8 cellular contexts compared by ENCODE assay signal in the genomic region with DNA sequence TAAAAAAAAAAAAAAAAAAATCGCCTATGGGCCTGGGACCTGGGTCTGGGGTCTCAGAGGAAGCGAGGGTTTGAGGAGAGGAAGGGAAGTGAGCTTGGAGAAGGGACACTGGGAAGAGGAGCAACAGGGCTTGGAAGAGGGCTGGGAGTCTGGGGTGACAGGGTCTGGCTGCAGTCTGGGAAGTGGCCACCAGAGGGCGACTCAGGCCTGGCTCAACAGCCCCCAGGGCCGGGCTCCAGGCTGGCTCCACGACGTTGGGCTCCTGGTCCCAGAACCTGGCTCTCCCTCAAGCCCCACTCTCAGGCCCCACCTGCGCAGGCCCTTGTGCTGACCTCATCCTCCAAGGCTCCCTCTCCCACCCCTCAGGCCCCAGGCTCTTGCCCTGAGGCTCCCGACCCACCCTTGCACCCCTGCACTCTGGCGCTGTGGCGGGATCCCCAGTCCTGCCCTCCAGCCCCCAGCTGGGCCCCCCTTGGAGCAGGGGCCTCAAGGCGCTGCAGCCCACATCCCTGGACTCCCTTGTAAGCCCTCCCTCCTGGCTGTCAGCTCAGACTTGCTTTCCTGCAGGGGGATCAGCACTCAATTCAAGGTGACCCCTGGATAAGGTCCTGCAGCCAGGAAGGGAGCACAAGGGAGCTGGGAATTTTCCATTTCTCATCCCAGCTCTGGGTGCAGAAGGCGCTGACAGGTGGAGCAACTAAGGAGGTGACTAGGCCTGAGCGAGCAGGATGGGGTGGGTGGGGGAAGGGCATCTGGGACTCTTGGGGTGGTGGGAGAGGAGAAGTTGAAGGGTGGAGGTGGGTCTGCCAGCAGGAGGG. TPM values are rescaled to one million over a fixed set of nuclear protein-coding genes. Genes with fewer than 3 reads are reported as not detected.
DNase-seq lines count a peak whose midpoint lies in the region; ATAC-seq and TF ChIP-seq lines count a peak whose summit lies in the region.

No MANE protein-coding gene starts in this region.

- H3K27me3 ChIP-seq in dorsolateral prefrontal cortex, result no peaks in the 10 kb centered on the region

- intact Hi-C loops in dorsolateral prefrontal cortex (cut with DNase I), result loop anchor here (1.0 to 10.0 kb wide), 7 partner anchors 13 to 385 kb away; a partner anchor contains a TSS

- no peak overlapping the region for H3K4me3 Mint-ChIP-seq in activated CD8-positive, alpha-beta T cell treated with anti-CD3 and anti-CD28 coated beads, Interleukin-2, amount 10 ng/mL, durations not matched to agents 7 days and 5 days

- no peaks in the 10 kb centered on the region for H3K9me3 Mint-ChIP-seq in activated CD8-positive, alpha-beta T cell treated with anti-CD3 and anti-CD28 coated beads, Interleukin-2, amount 10 ng/mL, durations not matched to agents 7 days and 5 days (ENCODE audit: insufficient read depth)

- H3K27ac Mint-ChIP-seq in activated CD8-positive, alpha-beta T cell treated with anti-CD3 and anti-CD28 coated beads, Interleukin-2, amount 10 ng/mL, durations not matched to agents 7 days and 5 days, result peak overlapping the region; percentile 39

- TF ChIP-seq CTCF in dorsolateral prefrontal cortex (IDR thresholded peaks at IDR 0.05 in 54 of 56, conservative IDR thresholded peaks at IDR 0.05 in 2 of 56; ENCODE audit: low read depth in 1 of 56, partially characterized antibody in 56 of 56), result peak; percentile 81 to 99 (median 94)

- CTCF ChIA-PET in activated CD8-positive, alpha-beta T cell treated with anti-CD3 and anti-CD28 coated beads, Interleukin-2, amount 10 ng/mL, durations not matched to agents 7 days and 5 days (lab: Charles Lee), result interaction anchor here (0.7 to 4.9 kb wide), 15 partner anchors 9 to 383 kb away, joined by 3 to 47 read pairs (median 5); a partner anchor contains a TSS

- DNase-seq in DMS79 (lab: John Stamatoyannopoulos, UW) (peak; percentile 42), NCI-H774 (lab: John Stamatoyannopoulos, UW) (peak; percentile 64), dorsolateral prefrontal cortex (peak; percentile 85 to 93 (median 90)), lung microvascular endothelial cell (ENCODE audit: low read depth in 2 of 2) (peak; percentile 74 to 84)
- peak; percentile 86 for DNase-seq in activated CD8-positive, alpha-beta T cell treated with anti-CD3 and anti-CD28 coated beads, Interleukin-2, amount 10 ng/mL, durations not matched to agents 7 days and 5 days
- DNase-seq in stimulated activated CD8-positive, alpha-beta memory T cell treated with anti-CD3 and anti-CD28 coated beads, Interleukin-12 subunit alpha, Interleukin-12 subunit beta, amount 100 ng/mL, for 4 hours (ENCODE audit: low read depth), result peak; percentile 63

- peaks cover 44% of the 10 kb centered on the region for H3K36me3 Mint-ChIP-seq in activated CD8-positive, alpha-beta T cell treated with anti-CD3 and anti-CD28 coated beads, Interleukin-2, amount 10 ng/mL, durations not matched to agents 7 days and 5 days (ENCODE audit: low read depth)

- peaks cover 21% of the 10 kb centered on the region for H3K4me1 Mint-ChIP-seq in activated CD8-positive, alpha-beta T cell treated with anti-CD3 and anti-CD28 coated beads, Interleukin-2, amount 10 ng/mL, durations not matched to agents 7 days and 5 days (ENCODE audit: low read depth)

- ATAC-seq in HG03135 (IDR thresholded peaks at IDR 0.05; ENCODE audit: unreplicated experiment) (peak; percentile 56), HG03095 (IDR thresholded peaks at IDR 0.05; ENCODE audit: unreplicated experiment) (no peak)
- peak; percentile 85 for ATAC-seq in activated CD8-positive, alpha-beta T cell treated with anti-CD3 and anti-CD28 coated beads, Interleukin-2, amount 10 ng/mL, durations not matched to agents 7 days and 5 days

- no peaks in the 10 kb centered on the region for H3K27me3 Mint-ChIP-seq in activated CD8-positive, alpha-beta T cell treated with anti-CD3 and anti-CD28 coated beads, Interleukin-2, amount 10 ng/mL, durations not matched to agents 7 days and 5 days (ENCODE audit: low read depth)

- POLR2A ChIA-PET in activated CD8-positive, alpha-beta T cell treated with anti-CD3 and anti-CD28 coated beads, Interleukin-2, amount 10 ng/mL, durations not matched to agents 7 days and 5 days (lab: Charles Lee), result interaction anchor here (2.1 kb wide), 1 partner anchor 90 kb away, joined by 5 read pairs; no protein-coding TSS in a partner anchor

- H3K4me3 ChIP-seq in dorsolateral prefrontal cortex, result peak overlapping the region in 2 of 59 donors; percentile 16 to 21

- peak overlapping the region in 53 of 59 donors; percentile 31 to 100 (median 97) for H3K27ac ChIP-seq in dorsolateral prefrontal cortex

RNA-seq across cellular contexts. Expression of a gene that starts 5.4 kb away (rescaled TPM):
- total RNA-seq in activated CD8-positive, alpha-beta T cell treated with anti-CD3 and anti-CD28 coated beads, Interleukin-2, amount 10 ng/mL, durations not matched to agents 7 days and 5 days, result 1 to 10 TPM; 2.7 to 3.6 TPM
- 10 to 100 TPM in 34 of 120 experiments, 1 to 10 TPM in 85, not detected in 1; 1.4 to 43.4 (median 7.0) TPM for total RNA-seq in dorsolateral prefrontal cortex
- total RNA-seq in lung microvascular endothelial cell, result 0.40 and 0.44 TPM in 2 replicates

RNA-seq across cellular contexts. Expression of a gene that starts 9.6 kb away (rescaled TPM):
- total RNA-seq in activated CD8-positive, alpha-beta T cell treated with anti-CD3 and anti-CD28 coated beads, Interleukin-2, amount 10 ng/mL, durations not matched to agents 7 days and 5 days, result 100 to 1,000 TPM; 129 to 132 TPM
- total RNA-seq in dorsolateral prefrontal cortex, result 100 to 1,000 TPM; 142 to 595 (median 270) TPM
- 21.6 and 25.8 TPM in 2 replicates for total RNA-seq in lung microvascular endothelial cell

RNA-seq across cellular contexts. Expression of a gene that starts 14.3 kb away (rescaled TPM):
- under 1 TPM in 1 of 2 experiments, not detected in 1; 0.23 TPM for total RNA-seq in activated CD8-positive, alpha-beta T cell treated with anti-CD3 and anti-CD28 coated beads, Interleukin-2, amount 10 ng/mL, durations not matched to agents 7 days and 5 days
- total RNA-seq in dorsolateral prefrontal cortex (10 to 100 TPM; 19.9 to 89.5 (median 61.4) TPM), lung microvascular endothelial cell (2.0 and 6.3 TPM in 2 replicates)

RNA-seq across cellular contexts. Expression of a gene that starts 33.1 kb away (rescaled TPM):
- total RNA-seq in activated CD8-positive, alpha-beta T cell treated with anti-CD3 and anti-CD28 coated beads, Interleukin-2, amount 10 ng/mL, durations not matched to agents 7 days and 5 days, result 10 to 100 TPM; 84.0 to 90.1 TPM
- total RNA-seq in dorsolateral prefrontal cortex (10 to 100 TPM in 117 of 120 experiments, 1 to 10 TPM in 3; 6.8 to 26.4 (median 17.4) TPM), lung microvascular endothelial cell (8.1 and 11.3 TPM in 2 replicates)

RNA-seq across cellular contexts. Expression of a gene that starts 39.8 kb away (rescaled TPM):
- 10 to 100 TPM; 40.4 to 45.4 TPM for total RNA-seq in activated CD8-positive, alpha-beta T cell treated with anti-CD3 and anti-CD28 coated beads, Interleukin-2, amount 10 ng/mL, durations not matched to agents 7 days and 5 days
- 10 to 100 TPM; 29.2 to 57.4 (median 39.6) TPM for total RNA-seq in dorsolateral prefrontal cortex
- total RNA-seq in lung microvascular endothelial cell, result 25.1 and 40.5 TPM in 2 replicates
